24 cellular contexts compared by ENCODE assay signal in genomic region chr20:22288957-22289356, GRCh38.
"Had no signal": no experiment of that assay in that cellular context is flagged by ENCODE, and none has a peak within 500 bp of the region (broad histone marks: within the 10 kb centered on the region; RNA-seq: fewer than 3 reads in every experiment).

No MANE protein-coding gene starts in this region.

- H3K4me1 ChIP-seq: heart right ventricle, parathyroid adenoma, testis, upper lobe of left lung had no signal

- H3K36me3 Mint-ChIP-seq: naive B cell; stimulated activated naive B cell treated with anti-CD40 and anti-IgM and Interleukin-4, amounts not matched to agents 10 μg/mL and 1 μg/mL and 100 μg/mL, for 72 hours had no signal

- ATAC-seq: activated CD8-positive, alpha-beta T cell treated with anti-CD3 and anti-CD28 coated beads, Interleukin-2, amount 10 ng/mL, durations not matched to agents 7 days and 5 days; activated naive CD8-positive, alpha-beta T cell treated with anti-CD3 and anti-CD28 coated beads, Interleukin-2, amount 50 U/mL, for 24 hours; heart right ventricle; left colon; sciatic nerve; stimulated activated naive B cell treated with anti-CD40 and anti-IgM and Interleukin-4, amounts not matched to agents 10 μg/mL and 1 μg/mL and 100 μg/mL, for 72 hours had no signal

- H3K4me3 ChIP-seq: heart right ventricle, testis, upper lobe of left lung had no signal

- H3K36me3 ChIP-seq: heart right ventricle, upper lobe of left lung had no signal

- H3K27me3 Mint-ChIP-seq: activated naive CD8-positive, alpha-beta T cell treated with anti-CD3 and anti-CD28 coated beads, Interleukin-2, amount 50 U/mL, for 24 hours had no signal

- H3K9me3 Mint-ChIP-seq: activated naive CD8-positive, alpha-beta T cell treated with anti-CD3 and anti-CD28 coated beads, Interleukin-2, amount 50 U/mL, for 24 hours; dendritic cell treated with granulocyte-macrophage colony-stimulating factor and Interleukin-4, amounts not matched to agents 40 ng/mL and 50 ng/mL, for 4 days; stimulated activated naive B cell treated with anti-CD40 and anti-IgM and Interleukin-4, amounts not matched to agents 10 μg/mL and 1 μg/mL and 100 μg/mL, for 72 hours had no signal

- H3K27ac Mint-ChIP-seq: activated CD8-positive, alpha-beta T cell treated with anti-CD3 and anti-CD28 coated beads, Interleukin-2, amount 10 ng/mL, durations not matched to agents 7 days and 5 days; activated naive CD8-positive, alpha-beta T cell treated with anti-CD3 and anti-CD28 coated beads, Interleukin-2, amount 50 U/mL, for 24 hours; activated T-helper 1 cell treated with anti-CD3 and anti-CD28 coated beads, Interleukin-12 subunit alpha, Interleukin-12 subunit beta, Interleukin-2, Interleukin-4 antibody, amounts not matched to agents 30 ng/mL and 10 ng/mL and 1 ng/mL, durations not matched to agents 14 hours and 24 hours and 36 hours; dendritic cell treated with granulocyte-macrophage colony-stimulating factor and Interleukin-4, amounts not matched to agents 40 ng/mL and 50 ng/mL, for 4 days; naive B cell; stimulated activated naive B cell treated with anti-CD40 and anti-IgM and Interleukin-4, amounts not matched to agents 10 μg/mL and 1 μg/mL and 100 μg/mL, for 72 hours; T-helper 2 cell treated with Interferon-gamma antibody and Interleukin-4, amounts not matched to agents 5 μg/mL and 100 μg/mL, for 36 hours had no signal

- H3K27me3 ChIP-seq: testis, upper lobe of left lung had no signal

- FAIRE-seq: endometrium had no signal

- H3K4me3 Mint-ChIP-seq: activated CD8-positive, alpha-beta T cell treated with anti-CD3 and anti-CD28 coated beads, Interleukin-2, amount 10 ng/mL, durations not matched to agents 7 days and 5 days; activated naive CD8-positive, alpha-beta T cell treated with anti-CD3 and anti-CD28 coated beads, Interleukin-2, amount 50 U/mL, for 24 hours; activated T-helper 1 cell treated with anti-CD3 and anti-CD28 coated beads, Interleukin-12 subunit alpha, Interleukin-12 subunit beta, Interleukin-2, Interleukin-4 antibody, amounts not matched to agents 30 ng/mL and 10 ng/mL and 1 ng/mL, durations not matched to agents 14 hours and 24 hours and 36 hours; dendritic cell treated with granulocyte-macrophage colony-stimulating factor and Interleukin-4, amounts not matched to agents 40 ng/mL and 50 ng/mL, for 4 days; naive B cell; stimulated activated naive B cell treated with anti-CD40 and anti-IgM and Interleukin-4, amounts not matched to agents 10 μg/mL and 1 μg/mL and 100 μg/mL, for 72 hours; T-helper 2 cell treated with Interferon-gamma antibody and Interleukin-4, amounts not matched to agents 5 μg/mL and 100 μg/mL, for 36 hours had no signal

- H3K9ac ChIP-seq: parathyroid adenoma had no signal

- H3K9me3 ChIP-seq: heart right ventricle, testis, upper lobe of left lung had no signal

- H3K79me2 ChIP-seq: parathyroid adenoma had no signal

- DNase-seq: activated CD4-positive, alpha-beta T cell treated with anti-CD3 and anti-CD28 coated beads for 1 hour; activated CD4-positive, alpha-beta T cell treated with anti-CD3 and anti-CD28 coated beads, Interleukin-2, amount 50 U/mL, for 1 hour; activated CD8-positive, alpha-beta T cell treated with anti-CD3 and anti-CD28 coated beads, Interleukin-2, amount 10 ng/mL, durations not matched to agents 7 days and 5 days; activated gamma-delta T cell; activated naive CD4-positive, alpha-beta T cell treated with anti-CD3 and anti-CD28 coated beads, Interleukin-2, amount 50 U/mL, for 16 hours; activated naive CD8-positive, alpha-beta T cell treated with anti-CD3 and anti-CD28 coated beads, Interleukin-2, amount 50 U/mL, for 24 hours; effector CD4-positive, alpha-beta T cell; heart right ventricle; islet precursor cell; left colon; mesenchymal stem cell; naive B cell; nucleus accumbens; stimulated activated CD4-positive, alpha-beta T cell treated with anti-CD3 and anti-CD28 coated beads, Interleukin-2, amount 100 ng/mL, for 48 hours; stimulated activated CD8-positive, alpha-beta memory T cell treated with anti-CD3 and anti-CD28 coated beads, Interleukin-4, amount 100 ng/mL, for 48 hours; stimulated activated naive B cell treated with anti-CD40 and anti-IgM and Interleukin-4, amounts not matched to agents 10 μg/mL and 1 μg/mL and 100 μg/mL, for 72 hours; testis; upper lobe of left lung had no signal

- H3K4me1 Mint-ChIP-seq: activated naive CD8-positive, alpha-beta T cell treated with anti-CD3 and anti-CD28 coated beads, Interleukin-2, amount 50 U/mL, for 24 hours; naive B cell; stimulated activated naive B cell treated with anti-CD40 and anti-IgM and Interleukin-4, amounts not matched to agents 10 μg/mL and 1 μg/mL and 100 μg/mL, for 72 hours had no signal

- H3K27ac ChIP-seq: heart right ventricle, parathyroid adenoma, testis, upper lobe of left lung had no signal

- H2AFZ ChIP-seq: parathyroid adenoma had no signal
